ENCODE assay signal across 12 cellular contexts in genomic region chr5:73826761-73827450, GRCh38.
A peak's percentile ranks its signal among the peaks of the same experiment; 100 is the strongest.
DNase-seq lines count a peak whose midpoint lies in the region; ATAC-seq and TF ChIP-seq lines count a peak whose summit lies in the region.
"Had no signal": no experiment of that assay in that cellular context is flagged by ENCODE, and none has a peak within 500 bp of the region (broad histone marks: within the 10 kb centered on the region; RNA-seq: fewer than 3 reads in every experiment).

No MANE protein-coding gene starts in this region.

- H3K27me3 ChIP-seq in H7 (ENCODE audit: control insufficient read depth, insufficient read depth, low read length), result no peaks in the 10 kb centered on the region
- H3K27me3 ChIP-seq in thoracic aorta (replicated peaks; ENCODE audit: insufficient read depth), result no peaks in the 10 kb centered on the region
- H3K27me3 ChIP-seq in CD8-positive, alpha-beta T cell (ENCODE audit: insufficient read depth, low read length), result no peaks in the 10 kb centered on the region

- H3K9me3 Mint-ChIP-seq in CD8-positive, alpha-beta T cell, result no peaks in the 10 kb centered on the region
- H3K9me3 Mint-ChIP-seq: stimulated activated effector memory CD8-positive, alpha-beta T cell treated with anti-CD3 and anti-CD28 coated beads, Interleukin-12 subunit alpha, Interleukin-12 subunit beta, amount 100 ng/mL, for 72 hours had no signal

- no peaks in the 10 kb centered on the region for H3K36me3 Mint-ChIP-seq in CD8-positive, alpha-beta T cell
- H3K36me3 Mint-ChIP-seq: stimulated activated effector memory CD8-positive, alpha-beta T cell treated with anti-CD3 and anti-CD28 coated beads, Interleukin-12 subunit alpha, Interleukin-12 subunit beta, amount 100 ng/mL, for 72 hours had no signal

- H3K27ac ChIP-seq in RWPE1 (peak overlapping the region; percentile 75), thoracic aorta (peak overlapping the region; percentile 66 to 80)
- no peak overlapping the region for H3K27ac ChIP-seq in CD8-positive, alpha-beta T cell (ENCODE audit: low read depth, low read length)

- no peaks in the 10 kb centered on the region for H3K4me1 Mint-ChIP-seq in CD8-positive, alpha-beta T cell (ENCODE audit: low read depth)
- H3K4me1 Mint-ChIP-seq: stimulated activated effector memory CD8-positive, alpha-beta T cell treated with anti-CD3 and anti-CD28 coated beads, Interleukin-12 subunit alpha, Interleukin-12 subunit beta, amount 100 ng/mL, for 72 hours had no signal

- no peak for ATAC-seq in thoracic aorta (ENCODE audit: insufficient number of reproducible peaks, low FRiP score, low read depth)
- no peak for ATAC-seq in CD8-positive, alpha-beta T cell
- ATAC-seq: stimulated activated effector memory CD8-positive, alpha-beta T cell treated with anti-CD3 and anti-CD28 coated beads, Interleukin-12 subunit alpha, Interleukin-12 subunit beta, amount 100 ng/mL, for 72 hours had no signal

- H3K27ac Mint-ChIP-seq in CD8-positive, alpha-beta T cell, result no peak overlapping the region
- H3K27ac Mint-ChIP-seq: stimulated activated effector memory CD8-positive, alpha-beta T cell treated with anti-CD3 and anti-CD28 coated beads, Interleukin-12 subunit alpha, Interleukin-12 subunit beta, amount 100 ng/mL, for 72 hours had no signal

- H3K4me3 ChIP-seq in H7 (ENCODE audit: insufficient read depth, low read depth, low read length) (no peak overlapping the region), thoracic aorta (peak overlapping the region; percentile 24)
- no peak overlapping the region for H3K4me3 ChIP-seq in CD8-positive, alpha-beta T cell (ENCODE audit: low read depth, low read length)

- POLR2A ChIA-PET in RWPE1 (lab: Yijun Ruan, JAX; ENCODE audit: low non-redundant PET), result no interaction called here
- POLR2A ChIA-PET in CD8-positive, alpha-beta T cell (lab: Charles Lee), result no interaction called here

- H3K9me3 ChIP-seq in thoracic aorta, result no peaks in the 10 kb centered on the region
- no peaks in the 10 kb centered on the region for H3K9me3 ChIP-seq in CD8-positive, alpha-beta T cell (ENCODE audit: low read length)

- H3K4me3 Mint-ChIP-seq in CD8-positive, alpha-beta T cell, result no peak overlapping the region
- H3K4me3 Mint-ChIP-seq: stimulated activated effector memory CD8-positive, alpha-beta T cell treated with anti-CD3 and anti-CD28 coated beads, Interleukin-12 subunit alpha, Interleukin-12 subunit beta, amount 100 ng/mL, for 72 hours had no signal

- H3K27me3 Mint-ChIP-seq in CD8-positive, alpha-beta T cell (ENCODE audit: low read depth), result peaks cover 7% of the 10 kb centered on the region

- H3K4me1 ChIP-seq in thoracic aorta (ENCODE audit: control insufficient read depth in 1 of 2, low read depth in 2 of 2), result peaks cover 32 to 52% of the 10 kb centered on the region in 2 donors
- H3K4me1 ChIP-seq in CD8-positive, alpha-beta T cell (ENCODE audit: insufficient read depth, low read length), result no peaks in the 10 kb centered on the region

- TF ChIP-seq CTCF in RWPE1 (conservative IDR thresholded peaks at IDR 0.05; ENCODE audit: low read depth), result no peak
- no peak for TF ChIP-seq CTCF in thoracic aorta (IDR thresholded peaks at IDR 0.05)
- no peak for TF ChIP-seq CTCF in CD8-positive, alpha-beta T cell (IDR thresholded peaks at IDR 0.05)

- CTCF ChIA-PET in RWPE1 (lab: Yijun Ruan, JAX), result interaction anchor here (0.5 to 0.6 kb wide), 2 partner anchors 618 to 1813 kb away, joined by 3 read pairs; no protein-coding TSS in a partner anchor
- CTCF ChIA-PET in CD8-positive, alpha-beta T cell (lab: Charles Lee), result interaction anchor here (1.0 kb wide), 1 partner anchor 76 kb away, joined by 3 read pairs; no protein-coding TSS in a partner anchor

- no peaks in the 10 kb centered on the region for H3K36me3 ChIP-seq in H7 (replicated peaks; ENCODE audit: control insufficient read depth, insufficient read depth, low read length)
- no peaks in the 10 kb centered on the region for H3K36me3 ChIP-seq in thoracic aorta
- no peaks in the 10 kb centered on the region for H3K36me3 ChIP-seq in CD8-positive, alpha-beta T cell (ENCODE audit: insufficient read depth, low read length)

- intact Hi-C loops in CD8-positive, alpha-beta T cell (cut with DNase I, micrococcal nuclease), result no loop called here

- DNase-seq in H7, result peak; percentile 9
- DNase-seq in RWPE1 (ENCODE audit: low spot score), result peak; percentile 77
- DNase-seq in fibroblast of the conjunctiva (ENCODE audit: low read depth), result peak; percentile 74
- no peak for DNase-seq in thoracic aorta (ENCODE audit: low spot score)
- no peak for DNase-seq in NCI-H128 (lab: John Stamatoyannopoulos, UW; ENCODE audit: unreplicated experiment)
- DNase-seq in CD8-positive, alpha-beta T cell, result no peak
- no peak for DNase-seq in RKO (ENCODE audit: low spot score)
- DNase-seq: activated T-cell treated with anti-CD3 and anti-CD28 coated beads, Interleukin-2, amount 50 U/mL, for 1 hour; left colon; NCI-H187; T-helper 2 cell had no signal

Comparison
In these comparisons a context has a peak if more than half of its experiments do, and no peak if none do; other contexts are left out.
1. DNase-seq: peak in H7 (single experiment), RWPE1 (single experiment) and fibroblast of the conjunctiva (single experiment); none in thoracic aorta (single experiment), NCI-H128 (single experiment), CD8-positive, alpha-beta T cell (0 of 7) and RKO (single experiment).